ENCODE assay signal across 1 cellular context in genomic region chr3:184678317-184679055, GRCh38.
TF ChIP-seq lines count a peak whose summit lies in the region.

No MANE protein-coding gene starts in this region.

TF ChIP-seq in H1, 55 proteins besides CTCF, POLR2A, EP300 and RAD21:
- TF ChIP-seq KDM1A (IDR thresholded peaks at IDR 0.05; ENCODE audit: borderline replicate concordance, low read length) = no peak
- TF ChIP-seq E2F6 (IDR thresholded peaks at IDR 0.05) = no peak
- no peak for TF ChIP-seq HDAC2 (IDR thresholded peaks at IDR 0.05; ENCODE audit: borderline replicate concordance in 1 of 2, low read depth in 2 of 2, low read length in 2 of 2)
- no peak for TF ChIP-seq RXRA (IDR thresholded peaks at IDR 0.05; ENCODE audit: insufficient read depth, low read depth, low read length)
- TF ChIP-seq NANOG (IDR thresholded peaks at IDR 0.05; ENCODE audit: insufficient read depth, low read depth, low read length, poor library complexity, severe bottlenecking) = no peak
- TF ChIP-seq GTF2F1 (IDR thresholded peaks at IDR 0.05; ENCODE audit: borderline replicate concordance, low read depth, low read length) = no peak
- no peak for TF ChIP-seq CBX8 (IDR thresholded peaks at IDR 0.05; ENCODE audit: borderline replicate concordance, low read depth, low read length)
- TF ChIP-seq CHD1 (IDR thresholded peaks at IDR 0.05; ENCODE audit: low read depth, low read length) = no peak
- no peak for TF ChIP-seq RBBP5 (IDR thresholded peaks at IDR 0.05; ENCODE audit: borderline replicate concordance, low read depth, low read length)
- no peak for TF ChIP-seq ATF3 (IDR thresholded peaks at IDR 0.05; ENCODE audit: insufficient read depth, low read depth, low read length)
- TF ChIP-seq SIRT6 (IDR thresholded peaks at IDR 0.05; ENCODE audit: low read length) = no peak
- TF ChIP-seq PHF8 (conservative IDR thresholded peaks at IDR 0.05; ENCODE audit: low read depth, low read length) = no peak
- no peak for TF ChIP-seq BCL11A (IDR thresholded peaks at IDR 0.05; ENCODE audit: low read depth in 2 of 2, low read length in 2 of 2)
- no peak for TF ChIP-seq BACH1 (IDR thresholded peaks at IDR 0.05; ENCODE audit: low read length)
